4 cellular contexts compared by ENCODE assay signal in the genomic region with DNA sequence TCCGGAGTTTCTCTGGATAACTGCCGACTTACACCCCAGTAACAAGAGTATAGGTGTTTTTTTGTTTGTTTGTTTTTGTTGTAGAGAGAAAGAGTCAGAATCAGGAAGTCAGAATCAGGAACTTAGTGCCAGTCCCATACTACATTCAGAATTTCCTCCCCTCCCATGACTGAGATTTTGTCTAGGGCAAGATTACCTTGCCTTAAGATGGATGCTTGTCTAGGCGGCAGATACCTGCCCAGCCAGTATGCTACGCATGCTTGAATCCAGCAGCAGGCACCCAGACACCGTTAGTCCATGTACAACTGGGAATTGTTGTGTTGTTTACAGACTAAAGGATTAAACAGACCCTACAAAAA.
A peak's percentile ranks its signal among the peaks of the same experiment; 100 is the strongest.
TF ChIP-seq lines count a peak whose summit lies in the region.

No MANE protein-coding gene starts in this region.

TF ChIP-seq in A549, 52 proteins besides CTCF, POLR2A, EP300 and RAD21:
- TF ChIP-seq, protein P1, sequence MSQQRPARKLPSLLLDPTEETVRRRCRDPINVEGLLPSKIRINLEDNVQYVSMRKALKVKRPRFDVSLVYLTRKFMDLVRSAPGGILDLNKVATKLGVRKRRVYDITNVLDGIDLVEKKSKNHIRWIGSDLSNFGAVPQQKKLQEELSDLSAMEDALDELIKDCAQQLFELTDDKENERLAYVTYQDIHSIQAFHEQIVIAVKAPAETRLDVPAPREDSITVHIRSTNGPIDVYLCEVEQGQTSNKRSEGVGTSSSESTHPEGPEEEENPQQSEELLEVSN (IDR thresholded peaks at IDR 0.05; ENCODE audit: borderline replicate concordance, low read depth): no peak
- TF ChIP-seq RARB (CRISPR knock-in tag; IDR thresholded peaks at IDR 0.05) (no peak), MAFK (IDR thresholded peaks at IDR 0.05; ENCODE audit: partially characterized antibody) (no peak), CHD4 (IDR thresholded peaks at IDR 0.05; ENCODE audit: borderline replicate concordance) (no peak)
- TF ChIP-seq, protein P2, sequence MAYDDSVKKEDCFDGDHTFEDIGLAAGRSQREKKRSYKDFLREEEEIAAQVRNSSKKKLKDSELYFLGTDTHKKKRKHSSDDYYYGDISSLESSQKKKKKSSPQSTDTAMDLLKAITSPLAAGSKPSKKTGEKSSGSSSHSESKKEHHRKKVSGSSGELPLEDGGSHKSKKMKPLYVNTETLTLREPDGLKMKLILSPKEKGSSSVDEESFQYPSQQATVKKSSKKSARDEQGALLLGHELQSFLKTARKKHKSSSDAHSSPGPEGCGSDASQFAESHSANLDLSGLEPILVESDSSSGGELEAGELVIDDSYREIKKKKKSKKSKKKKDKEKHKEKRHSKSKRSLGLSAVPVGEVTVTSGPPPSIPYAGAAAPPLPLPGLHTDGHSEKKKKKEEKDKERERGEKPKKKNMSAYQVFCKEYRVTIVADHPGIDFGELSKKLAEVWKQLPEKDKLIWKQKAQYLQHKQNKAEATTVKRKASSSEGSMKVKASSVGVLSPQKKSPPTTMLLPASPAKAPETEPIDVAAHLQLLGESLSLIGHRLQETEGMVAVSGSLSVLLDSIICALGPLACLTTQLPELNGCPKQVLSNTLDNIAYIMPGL (CRISPR knock-in tag; IDR thresholded peaks at IDR 0.05; ENCODE audit: borderline replicate concordance): no peak
- TF ChIP-seq, protein P3, sequence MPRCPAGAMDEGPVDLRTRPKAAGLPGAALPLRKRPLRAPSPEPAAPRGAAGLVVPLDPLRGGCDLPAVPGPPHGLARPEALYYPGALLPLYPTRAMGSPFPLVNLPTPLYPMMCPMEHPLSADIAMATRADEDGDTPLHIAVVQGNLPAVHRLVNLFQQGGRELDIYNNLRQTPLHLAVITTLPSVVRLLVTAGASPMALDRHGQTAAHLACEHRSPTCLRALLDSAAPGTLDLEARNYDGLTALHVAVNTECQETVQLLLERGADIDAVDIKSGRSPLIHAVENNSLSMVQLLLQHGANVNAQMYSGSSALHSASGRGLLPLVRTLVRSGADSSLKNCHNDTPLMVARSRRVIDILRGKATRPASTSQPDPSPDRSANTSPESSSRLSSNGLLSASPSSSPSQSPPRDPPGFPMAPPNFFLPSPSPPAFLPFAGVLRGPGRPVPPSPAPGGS (IDR thresholded peaks at IDR 0.05): no peak; the same call in 2 of the 3 replicates

TF ChIP-seq in HCT116, 20 proteins besides CTCF, POLR2A, EP300 and RAD21:
- TF ChIP-seq CBX3 (IDR thresholded peaks at IDR 0.05; ENCODE audit: low read depth) (no peak), EZH2phosphoT487 (IDR thresholded peaks at IDR 0.05; ENCODE audit: borderline replicate concordance) (no peak), TCF7L2 (IDR thresholded peaks at IDR 0.05; ENCODE audit: borderline replicate concordance, extremely low read depth, insufficient read depth, insufficient read length) (no peak)

TF ChIP-seq in endothelial cell of umbilical vein, 7 proteins besides CTCF, POLR2A, EP300 and RAD21:
- TF ChIP-seq POLR2AphosphoS5 (IDR thresholded peaks at IDR 0.05; ENCODE audit: insufficient read depth, low read depth, low read length) (no peak), MYC (IDR thresholded peaks at IDR 0.05; ENCODE audit: low read depth, low read length) (no peak), GATA2 (IDR thresholded peaks at IDR 0.05; ENCODE audit: insufficient read depth, insufficient read length, low read depth, low read length) (no peak), FOS (IDR thresholded peaks at IDR 0.05; ENCODE audit: borderline replicate concordance, insufficient read depth, low read length) (no peak), EZH2 (IDR thresholded peaks at IDR 0.05; ENCODE audit: borderline replicate concordance, low read depth, low read length, severe bottlenecking) (no peak)

TF ChIP-seq in neural cell, 6 proteins besides CTCF, POLR2A, EP300 and RAD21:
- no peak for TF ChIP-seq SMC3 (conservative IDR thresholded peaks at IDR 0.05; ENCODE audit: poor library complexity)
- TF ChIP-seq POLR2AphosphoS5 (IDR thresholded peaks at IDR 0.05): no peak
- TF ChIP-seq, protein P4, sequence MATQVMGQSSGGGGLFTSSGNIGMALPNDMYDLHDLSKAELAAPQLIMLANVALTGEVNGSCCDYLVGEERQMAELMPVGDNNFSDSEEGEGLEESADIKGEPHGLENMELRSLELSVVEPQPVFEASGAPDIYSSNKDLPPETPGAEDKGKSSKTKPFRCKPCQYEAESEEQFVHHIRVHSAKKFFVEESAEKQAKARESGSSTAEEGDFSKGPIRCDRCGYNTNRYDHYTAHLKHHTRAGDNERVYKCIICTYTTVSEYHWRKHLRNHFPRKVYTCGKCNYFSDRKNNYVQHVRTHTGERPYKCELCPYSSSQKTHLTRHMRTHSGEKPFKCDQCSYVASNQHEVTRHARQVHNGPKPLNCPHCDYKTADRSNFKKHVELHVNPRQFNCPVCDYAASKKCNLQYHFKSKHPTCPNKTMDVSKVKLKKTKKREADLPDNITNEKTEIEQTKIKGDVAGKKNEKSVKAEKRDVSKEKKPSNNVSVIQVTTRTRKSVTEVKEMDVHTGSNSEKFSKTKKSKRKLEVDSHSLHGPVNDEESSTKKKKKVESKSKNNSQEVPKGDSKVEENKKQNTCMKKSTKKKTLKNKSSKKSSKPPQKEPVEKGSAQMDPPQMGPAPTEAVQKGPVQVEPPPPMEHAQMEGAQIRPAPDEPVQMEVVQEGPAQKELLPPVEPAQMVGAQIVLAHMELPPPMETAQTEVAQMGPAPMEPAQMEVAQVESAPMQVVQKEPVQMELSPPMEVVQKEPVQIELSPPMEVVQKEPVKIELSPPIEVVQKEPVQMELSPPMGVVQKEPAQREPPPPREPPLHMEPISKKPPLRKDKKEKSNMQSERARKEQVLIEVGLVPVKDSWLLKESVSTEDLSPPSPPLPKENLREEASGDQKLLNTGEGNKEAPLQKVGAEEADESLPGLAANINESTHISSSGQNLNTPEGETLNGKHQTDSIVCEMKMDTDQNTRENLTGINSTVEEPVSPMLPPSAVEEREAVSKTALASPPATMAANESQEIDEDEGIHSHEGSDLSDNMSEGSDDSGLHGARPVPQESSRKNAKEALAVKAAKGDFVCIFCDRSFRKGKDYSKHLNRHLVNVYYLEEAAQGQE (IDR thresholded peaks at IDR 0.05; ENCODE audit: borderline replicate concordance): peak; percentile 45
